In genomic region chr4:150510176-150510875, GRCh38 we compare ENCODE assay signal across 17 cellular contexts.
A peak's percentile ranks its signal among the peaks of the same experiment; 100 is the strongest.
DNase-seq lines count a peak whose midpoint lies in the region; ATAC-seq and TF ChIP-seq lines count a peak whose summit lies in the region.
"Had no signal": no experiment of that assay in that cellular context is flagged by ENCODE, and none has a peak within 500 bp of the region (broad histone marks: within the 10 kb centered on the region; RNA-seq: fewer than 3 reads in every experiment).

No MANE protein-coding gene starts in this region.

- no peak overlapping the region for H4K91ac ChIP-seq in neuronal stem cell (ENCODE audit: low read depth, low read length, poor library complexity)

- no peak overlapping the region for H2AK5ac ChIP-seq in neuronal stem cell (ENCODE audit: low read depth, low read length)

- no peaks in the 10 kb centered on the region for H3K9me3 ChIP-seq in neuronal stem cell (replicated peaks in 1 of 2; ENCODE audit: control insufficient read depth in 2 of 2, insufficient read depth in 1 of 2, low read depth in 1 of 2, low read length in 2 of 2)

- H3K27me3 Mint-ChIP-seq in activated T-cell treated with anti-CD3 and anti-CD28 coated beads, Interleukin-2, amount 50 U/mL, for 4 hours (ENCODE audit: low read depth) = no peaks in the 10 kb centered on the region
- H3K27me3 Mint-ChIP-seq: CD4-positive, alpha-beta memory T cell had no signal

- H2BK120ac ChIP-seq in neuronal stem cell (ENCODE audit: low read depth, low read length) = no peak overlapping the region

- no peak overlapping the region for H2BK12ac ChIP-seq in neuronal stem cell (ENCODE audit: low read length)

- H2BK5ac ChIP-seq in neuronal stem cell (ENCODE audit: low read length) = no peak overlapping the region

- no peak overlapping the region for H3K18ac ChIP-seq in neuronal stem cell (ENCODE audit: low read length)

- H3K4me2 ChIP-seq in neuronal stem cell (ENCODE audit: insufficient read depth, low read length, poor library complexity, severe bottlenecking) = no peak overlapping the region

- H3K4me3 ChIP-seq in BJ (ENCODE audit: low read depth, low read length) (no peak overlapping the region), fibroblast of mammary gland (ENCODE audit: control insufficient read depth, low read depth, low read length) (peak overlapping the region; percentile 34), neuronal stem cell (ENCODE audit: low read length in 2 of 2) (no peak overlapping the region)
- H3K4me3 ChIP-seq: dorsolateral prefrontal cortex, GM12878 had no signal

- no peak overlapping the region for H2BK15ac ChIP-seq in neuronal stem cell (ENCODE audit: low read length)

- H3K79me1 ChIP-seq in neuronal stem cell (ENCODE audit: low read depth, low read length) = no peaks in the 10 kb centered on the region

- POLR2A ChIA-PET in BJ (lab: Charles Lee) (interaction anchor here (0.6 kb wide), 1 partner anchor 356 kb away, joined by 9 read pairs; no protein-coding TSS in a partner anchor), RWPE1 (lab: Yijun Ruan, JAX; ENCODE audit: low non-redundant PET) (no interaction called here)

- peaks cover 6% of the 10 kb centered on the region for H3K9me3 Mint-ChIP-seq in activated T-cell treated with anti-CD3 and anti-CD28 coated beads, Interleukin-2, amount 50 U/mL, for 4 hours
- H3K9me3 Mint-ChIP-seq: immature natural killer cell had no signal

- H3K23ac ChIP-seq in neuronal stem cell (ENCODE audit: low read depth, low read length, poor library complexity) = no peak overlapping the region

- CTCF ChIA-PET in BJ (lab: Yijun Ruan, JAX) = no interaction called here
- CTCF ChIA-PET in RWPE1 (lab: Yijun Ruan, JAX) = no interaction called here

- H3K27ac ChIP-seq in RWPE1 (peak overlapping the region; percentile 84), neuronal stem cell (replicated peaks; ENCODE audit: low read length) (no peak overlapping the region)
- H3K27ac ChIP-seq: dorsolateral prefrontal cortex, VCaP had no signal

- H3K4me3 Mint-ChIP-seq in activated T-cell treated with anti-CD3 and anti-CD28 coated beads, Interleukin-2, amount 50 U/mL, for 4 hours = no peak overlapping the region
- H3K4me3 Mint-ChIP-seq: CD4-positive, alpha-beta memory T cell; immature natural killer cell had no signal

- H4K8ac ChIP-seq in neuronal stem cell (ENCODE audit: low read depth, low read length) = no peak overlapping the region

- no peak overlapping the region for H3K4ac ChIP-seq in neuronal stem cell (ENCODE audit: low read length)

- no peak overlapping the region for H2AFZ ChIP-seq in neuronal stem cell (ENCODE audit: low read length)

- H3K27me3 ChIP-seq in BJ (ENCODE audit: control insufficient read depth, insufficient read depth, low read length) (no peaks in the 10 kb centered on the region), neuronal stem cell (ENCODE audit: control insufficient read depth in 3 of 3, insufficient read depth in 3 of 3, low read depth in 1 of 3, low read length in 3 of 3) (no peaks in the 10 kb centered on the region)
- H3K27me3 ChIP-seq: dorsolateral prefrontal cortex had no signal

- no peaks in the 10 kb centered on the region for H3K4me1 Mint-ChIP-seq in activated T-cell treated with anti-CD3 and anti-CD28 coated beads, Interleukin-2, amount 50 U/mL, for 4 hours (ENCODE audit: low read depth)

- H3K9ac ChIP-seq in neuronal stem cell (ENCODE audit: low read depth, low read length, poor library complexity) = no peak overlapping the region

- H3K36me3 Mint-ChIP-seq in activated T-cell treated with anti-CD3 and anti-CD28 coated beads, Interleukin-2, amount 50 U/mL, for 4 hours (ENCODE audit: insufficient read depth) = peaks cover 35% of the 10 kb centered on the region

- no CpG with 5 or more reads among the region's 6 CpGs for WGBS in neuronal stem cell (ENCODE audit: extremely low coverage in 2 of 2, insufficient read length in 2 of 2, insufficient replicate concordance in 1 of 2), 2 donors

- ATAC-seq in HG03460 (IDR thresholded peaks at IDR 0.05; ENCODE audit: unreplicated experiment) (no peak), GM21381 (IDR thresholded peaks at IDR 0.05; ENCODE audit: unreplicated experiment) (no peak), GM19035 (IDR thresholded peaks at IDR 0.05; ENCODE audit: unreplicated experiment) (no peak)
- no peak for ATAC-seq in activated T-cell treated with anti-CD3 and anti-CD28 coated beads, Interleukin-2, amount 50 U/mL, for 4 hours
- ATAC-seq: GM12878 had no signal

- H3K14ac ChIP-seq in neuronal stem cell (ENCODE audit: low read length) = no peak overlapping the region

- DNase-seq in BJ (ENCODE audit: low read depth) (peak; percentile 47), RWPE1 (ENCODE audit: low spot score) (peak; percentile 45), fibroblast of mammary gland (ENCODE audit: low read depth) (peak; percentile 86), neuronal stem cell (ENCODE audit: low spot score) (peak; percentile 9)
- DNase-seq in activated T-cell treated with anti-CD3 and anti-CD28 coated beads, Interleukin-2, amount 50 U/mL, for 4 hours = no peak
- DNase-seq: activated effector memory CD4-positive, alpha-beta T cell treated with Interleukin-2 at 50 U/mL for 16 hours; CD4-positive, alpha-beta memory T cell; dorsolateral prefrontal cortex; immature natural killer cell; KBM-7; NCI-H2171; SHP77 had no signal

- H3K36me3 ChIP-seq in BJ (ENCODE audit: control insufficient read depth, insufficient read depth, low read length) = no peaks in the 10 kb centered on the region
- H3K36me3 ChIP-seq in neuronal stem cell (replicated peaks in 1 of 2; ENCODE audit: control insufficient read depth in 2 of 2, insufficient read depth in 2 of 2, low read length in 2 of 2) = no peaks in the 10 kb centered on the region

- TF ChIP-seq CTCF in BJ (IDR thresholded peaks at IDR 0.05; ENCODE audit: insufficient read depth, low read depth, low read length) (no peak), RWPE1 (conservative IDR thresholded peaks at IDR 0.05; ENCODE audit: low read depth) (no peak), fibroblast of mammary gland (conservative IDR thresholded peaks at IDR 0.05; ENCODE audit: control insufficient read depth, insufficient read depth, low read depth, low read length) (no peak)

- peaks cover 0 to 3% of the 10 kb centered on the region in 2 donors for H3K4me1 ChIP-seq in neuronal stem cell (ENCODE audit: control insufficient read depth in 2 of 2, insufficient read depth in 1 of 2, low read depth in 1 of 2, low read length in 2 of 2)
